In genomic region chr10:34786464-34786863, GRCh38 we compare ENCODE assay signal across 14 cellular contexts. TPM values are rescaled to one million over a fixed set of nuclear protein-coding genes. Genes with fewer than 3 reads are reported as not detected.
DNase-seq lines count a peak whose midpoint lies in the region; TF ChIP-seq lines count a peak whose summit lies in the region.
"Had no signal": no experiment of that assay in that cellular context is flagged by ENCODE, and none has a peak within 500 bp of the region (broad histone marks: within the 10 kb centered on the region; RNA-seq: fewer than 3 reads in every experiment).

No MANE protein-coding gene starts in this region.

- H3K27ac ChIP-seq in coronary artery (no peak overlapping the region), OCI-LY7 (ENCODE audit: low read depth, low read length, poor library complexity, severe bottlenecking) (no peak overlapping the region), uterus (no peak overlapping the region)
- H3K27ac ChIP-seq: gastroesophageal sphincter had no signal

- H3K4me3 Mint-ChIP-seq in mesothelial cell of epicardium: no peak overlapping the region
- H3K4me3 Mint-ChIP-seq: activated naive CD8-positive, alpha-beta T cell treated with anti-CD3 and anti-CD28 coated beads, Interleukin-2, amount 50 U/mL, for 24 hours; CD4-positive, CD25-positive, alpha-beta regulatory T cell; nephron progenitor cell had no signal

- H3K79me2 ChIP-seq in OCI-LY7 (ENCODE audit: insufficient read depth, low read depth, low read length): no peaks in the 10 kb centered on the region

- no peaks in the 10 kb centered on the region for H3K36me3 ChIP-seq in OCI-LY7 (ENCODE audit: insufficient read depth, low read length)
- H3K36me3 ChIP-seq in uterus: no peaks in the 10 kb centered on the region
- H3K36me3 ChIP-seq: gastroesophageal sphincter had no signal

- H3K27me3 ChIP-seq in uterus: no peaks in the 10 kb centered on the region
- H3K27me3 ChIP-seq: gastroesophageal sphincter had no signal

- H3K27ac Mint-ChIP-seq in mesothelial cell of epicardium: peak overlapping the region; percentile 10
- H3K27ac Mint-ChIP-seq: activated naive CD8-positive, alpha-beta T cell treated with anti-CD3 and anti-CD28 coated beads, Interleukin-2, amount 50 U/mL, for 24 hours; CD4-positive, CD25-positive, alpha-beta regulatory T cell; nephron progenitor cell had no signal

- no peaks in the 10 kb centered on the region for H3K36me3 Mint-ChIP-seq in mesothelial cell of epicardium
- H3K36me3 Mint-ChIP-seq: CD4-positive, CD25-positive, alpha-beta regulatory T cell had no signal

- no peaks in the 10 kb centered on the region for H4K20me1 ChIP-seq in OCI-LY7 (ENCODE audit: insufficient read depth, low read length)

- no peaks in the 10 kb centered on the region for H3K9me3 Mint-ChIP-seq in mesothelial cell of epicardium
- H3K9me3 Mint-ChIP-seq: activated naive CD8-positive, alpha-beta T cell treated with anti-CD3 and anti-CD28 coated beads, Interleukin-2, amount 50 U/mL, for 24 hours; nephron progenitor cell had no signal

- CTCF ChIA-PET in OCI-LY7 (lab: Charles Lee; ENCODE audit: unreplicated experiment): no interaction called here

- H2AFZ ChIP-seq in OCI-LY7 (ENCODE audit: low read length): no peak overlapping the region

- BruUV-seq in OCI-LY7 (replicated peaks; lab: Mats Ljungman, UMichigan): no TSS peak

- H3K4me1 ChIP-seq in OCI-LY7 (ENCODE audit: insufficient read depth, low read length, poor library complexity, severe bottlenecking) (no peaks in the 10 kb centered on the region), uterus (peaks cover 7 to 16% of the 10 kb centered on the region in 2 donors)

- H3K27me3 Mint-ChIP-seq in mesothelial cell of epicardium (ENCODE audit: low read depth): no peaks in the 10 kb centered on the region

- DNase-seq in AG20443 (ENCODE audit: low spot score) (peak; percentile 69), H4 (ENCODE audit: low spot score) (peak; percentile 29), RPMI7951 (ENCODE audit: low read depth) (peak; percentile 75), mesothelial cell of epicardium (ENCODE audit: low spot score in 2 of 2, unreplicated experiment in 2 of 2) (no peak), coronary artery (ENCODE audit: low spot score) (no peak), OCI-LY7 (ENCODE audit: low spot score) (no peak), uterus (no peak)
- no peak for DNase-seq in activated CD4-positive, alpha-beta T cell treated with anti-CD3 and anti-CD28 coated beads, Interleukin-2, amount 50 U/mL, for 48 hours
- DNase-seq: activated naive CD8-positive, alpha-beta T cell treated with anti-CD3 and anti-CD28 coated beads, Interleukin-2, amount 50 U/mL, for 24 hours; caudate nucleus; CD4-positive, CD25-positive, alpha-beta regulatory T cell; NCI-H1048; nephron progenitor cell had no signal

- no peak overlapping the region for H3K4me2 ChIP-seq in OCI-LY7 (ENCODE audit: low read length)

- POLR2A ChIA-PET in OCI-LY7 (lab: Charles Lee): no interaction called here

- H3K9me3 ChIP-seq in OCI-LY7 (ENCODE audit: low read length) (no peaks in the 10 kb centered on the region), uterus (no peaks in the 10 kb centered on the region)
- H3K9me3 ChIP-seq: gastroesophageal sphincter had no signal

- TF ChIP-seq POLR2A in uterus (IDR thresholded peaks at IDR 0.05): no peak

- H3K4me1 Mint-ChIP-seq in mesothelial cell of epicardium: peaks cover 50% of the 10 kb centered on the region
- H3K4me1 Mint-ChIP-seq: activated naive CD8-positive, alpha-beta T cell treated with anti-CD3 and anti-CD28 coated beads, Interleukin-2, amount 50 U/mL, for 24 hours; CD4-positive, CD25-positive, alpha-beta regulatory T cell had no signal

- intact Hi-C loops in OCI-LY7 (cut with micrococcal nuclease; ENCODE audit: unreplicated experiment): no loop called here
- intact Hi-C loops in uterus (cut with DNase I; ENCODE audit: low total_unique reads): no loop called here

- no peak overlapping the region for H3K4me3 ChIP-seq in coronary artery
- H3K4me3 ChIP-seq in OCI-LY7 (ENCODE audit: low read depth, low read length, poor library complexity, severe bottlenecking): no peak overlapping the region
- no peak overlapping the region for H3K4me3 ChIP-seq in uterus
- H3K4me3 ChIP-seq: gastroesophageal sphincter had no signal

- no peaks in the 10 kb centered on the region for H3K9me2 ChIP-seq in OCI-LY7 (ENCODE audit: insufficient read depth, low read length)

- TF ChIP-seq CTCF in mesothelial cell of epicardium (IDR thresholded peaks at IDR 0.05; ENCODE audit: unreplicated experiment): no peak
- no peak for TF ChIP-seq CTCF in coronary artery (IDR thresholded peaks at IDR 0.05)
- TF ChIP-seq CTCF in OCI-LY7 (conservative IDR thresholded peaks at IDR 0.05; ENCODE audit: low read length): no peak
- no peak for TF ChIP-seq CTCF in uterus (IDR thresholded peaks at IDR 0.05)

RNA-seq across cellular contexts. Expression of gene PARD3, which starts 28.6 kb away (rescaled TPM):
- total RNA-seq in H4 (2014; rRNA removed; shearing (Covaris generic)): 18.3 and 19.3 TPM in 2 replicates
- 23.9 and 30.0 TPM in 2 replicates for total RNA-seq in RPMI7951 (2014; rRNA removed; shearing (Covaris generic))
- total RNA-seq in mesothelial cell of epicardium: 68.6 to 73.4 TPM (median 73.2 TPM) in 3 replicates
- not detected in 2 replicates for total RNA-seq in OCI-LY7 (2014; rRNA removed; shearing (Covaris generic))
- not detected in 2 replicates for total RNA-seq in OCI-LY7 (2022)
- total RNA-seq in uterus: 10 to 100 TPM; 42.1 to 96.1 (median 51.5) TPM

Comparison
In these comparisons a context has a peak if more than half of its experiments do, and no peak if none do; other contexts are left out.
1. DNase-seq: peak in AG20443 (single experiment), H4 (single experiment) and RPMI7951 (single experiment); none in mesothelial cell of epicardium (0 of 2), coronary artery (single experiment), OCI-LY7 (single experiment), activated CD4-positive, alpha-beta T cell treated with anti-CD3 and anti-CD28 coated beads, Interleukin-2, amount 50 U/mL, for 48 hours (0 of 2) and uterus (0 of 2).
2. RNA of gene PARD3, which starts 28.6 kb away (total RNA-seq): 68.6 to 73.4 TPM in mesothelial cell of epicardium, 42.1 to 96.1 TPM in uterus, 23.9 to 30.0 TPM in RPMI7951 and 18.3 to 19.3 TPM in H4; not detected in OCI-LY7; every median in the first group is over 10 times any median in the second.